Comparison of ENCODE assay signal across 20 cellular contexts in genomic region chr7:34471844-34472243, GRCh38.
DNase-seq lines count a peak whose midpoint lies in the region; ATAC-seq and TF ChIP-seq lines count a peak whose summit lies in the region.
"Had no signal": no experiment of that assay in that cellular context is flagged by ENCODE, and none has a peak within 500 bp of the region (broad histone marks: within the 10 kb centered on the region; RNA-seq: fewer than 3 reads in every experiment).

No MANE protein-coding gene starts in this region.

- H3K4me3 Mint-ChIP-seq in activated CD4-positive, alpha-beta T cell treated with anti-CD3 and anti-CD28 coated beads, Interleukin-2, amount 10 ng/mL, durations not matched to agents 24 days and 14 days = no peak overlapping the region
- no peak overlapping the region for H3K4me3 Mint-ChIP-seq in WTC11
- no peak overlapping the region for H3K4me3 Mint-ChIP-seq in neural progenitor cell
- H3K4me3 Mint-ChIP-seq: GM23338 had no signal

- H4K20me1 ChIP-seq in neural progenitor cell (ENCODE audit: low read depth) = no peaks in the 10 kb centered on the region
- H4K20me1 ChIP-seq: BLaER1 treated with 17β-estradiol and CSF1 and Interleukin-3, amounts not matched to agents 10 nM and 100 nM had no signal

- no peaks in the 10 kb centered on the region for H3F3A ChIP-seq in neural progenitor cell (ENCODE audit: low read depth)

- H3K4me3 ChIP-seq in neural progenitor cell = no peak overlapping the region
- no peak overlapping the region for H3K4me3 ChIP-seq in mucosa of descending colon
- H3K4me3 ChIP-seq: BLaER1 treated with 17β-estradiol and CSF1 and Interleukin-3, amounts not matched to agents 10 nM and 100 nM; GM23338 had no signal

- no peak for TF ChIP-seq CTCF in WTC11 (IDR thresholded peaks at IDR 0.05)
- TF ChIP-seq CTCF in foreskin keratinocyte (conservative IDR thresholded peaks at IDR 0.05) = no peak
- TF ChIP-seq CTCF in neural progenitor cell (IDR thresholded peaks at IDR 0.05) = peak; percentile 6
- no peak for TF ChIP-seq CTCF in mucosa of descending colon (IDR thresholded peaks at IDR 0.05)

- H3K4me1 Mint-ChIP-seq in activated CD4-positive, alpha-beta T cell treated with anti-CD3 and anti-CD28 coated beads, Interleukin-2, amount 10 ng/mL, durations not matched to agents 24 days and 14 days = no peaks in the 10 kb centered on the region
- H3K4me1 Mint-ChIP-seq in WTC11 = no peaks in the 10 kb centered on the region
- no peaks in the 10 kb centered on the region for H3K4me1 Mint-ChIP-seq in neural progenitor cell
- H3K4me1 Mint-ChIP-seq: CD4-positive, alpha-beta memory T cell; GM23338 had no signal

- H3K9ac ChIP-seq in neural progenitor cell = no peak overlapping the region
- H3K9ac ChIP-seq: BLaER1 treated with 17β-estradiol and CSF1 and Interleukin-3, amounts not matched to agents 10 nM and 100 nM had no signal

- H3K27ac ChIP-seq in foreskin keratinocyte = no peak overlapping the region
- H3K27ac ChIP-seq in neural progenitor cell = no peak overlapping the region
- H3K27ac ChIP-seq: 22Rv1; BLaER1 treated with 17β-estradiol and CSF1 and Interleukin-3, amounts not matched to agents 10 nM and 100 nM had no signal

- peak; percentile 52 for ATAC-seq in WTC11
- ATAC-seq in foreskin keratinocyte = peak; percentile 18
- no peak for ATAC-seq in mucosa of descending colon
- ATAC-seq: GM23338 had no signal

- no peaks in the 10 kb centered on the region for H3K9me3 ChIP-seq in neural progenitor cell (ENCODE audit: low read depth)
- H3K9me3 ChIP-seq in mucosa of descending colon = peaks cover 13% of the 10 kb centered on the region
- H3K9me3 ChIP-seq: BE2C had no signal

- POLR2A ChIA-PET in WTC11 (lab: Charles Lee) = no interaction called here

- no peak overlapping the region for H3K4me2 ChIP-seq in neural progenitor cell
- H3K4me2 ChIP-seq: BLaER1 treated with 17β-estradiol and CSF1 and Interleukin-3, amounts not matched to agents 10 nM and 100 nM; GM23338 had no signal

- no peaks in the 10 kb centered on the region for H3K27me3 Mint-ChIP-seq in activated CD4-positive, alpha-beta T cell treated with anti-CD3 and anti-CD28 coated beads, Interleukin-2, amount 10 ng/mL, durations not matched to agents 24 days and 14 days
- H3K27me3 Mint-ChIP-seq in WTC11 (ENCODE audit: low read depth) = no peaks in the 10 kb centered on the region
- H3K27me3 Mint-ChIP-seq in neural progenitor cell (ENCODE audit: insufficient read depth, low read depth) = no peaks in the 10 kb centered on the region
- H3K27me3 Mint-ChIP-seq: CD4-positive, alpha-beta memory T cell had no signal

- intact Hi-C loops in activated CD4-positive, alpha-beta T cell treated with anti-CD3 and anti-CD28 coated beads, Interleukin-2, amount 10 ng/mL, durations not matched to agents 24 days and 14 days (cut with micrococcal nuclease) = loop anchor here (10.0 kb wide), 1 partner anchor 57 kb away; no protein-coding TSS in a partner anchor
- intact Hi-C loops in mucosa of descending colon (cut with DNase I, micrococcal nuclease) (no loop called here), posterior cingulate gyrus (cut with DNase I) (no loop called here)

- DNase-seq in activated CD4-positive, alpha-beta T cell treated with anti-CD3 and anti-CD28 coated beads, Interleukin-2, amount 10 ng/mL, durations not matched to agents 24 days and 14 days = peak; percentile 17
- DNase-seq in activated CD4-positive, alpha-beta T cell treated with anti-CD3 and anti-CD28 coated beads for 48 hours = no peak
- DNase-seq in WTC11 (ENCODE audit: low spot score) = peak; percentile 18
- no peak for DNase-seq in foreskin keratinocyte
- DNase-seq in neural progenitor cell (ENCODE audit: low spot score) = no peak
- DNase-seq in mucosa of descending colon = no peak
- DNase-seq in posterior cingulate gyrus = no peak
- DNase-seq in AG08395 (ENCODE audit: low spot score) = no peak
- DNase-seq: AML-193; BE2C; Calu3; CD4-positive, alpha-beta memory T cell; COR-L47; DMS53; DMS79 treated with DMSO at 0.1 percent for 48 hours; GF-D8; HCEC 1CT had no signal

- H2AFZ ChIP-seq in neural progenitor cell (replicated peaks) = no peak overlapping the region
- H2AFZ ChIP-seq: GM23338 had no signal

- peaks cover 4% of the 10 kb centered on the region for H3K9me3 Mint-ChIP-seq in activated CD4-positive, alpha-beta T cell treated with anti-CD3 and anti-CD28 coated beads, Interleukin-2, amount 10 ng/mL, durations not matched to agents 24 days and 14 days
- H3K9me3 Mint-ChIP-seq in WTC11 (peaks cover 15% of the 10 kb centered on the region), neural progenitor cell (peaks cover 11% of the 10 kb centered on the region)

- CTCF ChIA-PET in WTC11 (lab: Charles Lee) = interaction anchor here (1.5 kb wide), 1 partner anchor 151 kb away, joined by 9 read pairs; no protein-coding TSS in a partner anchor

- no peak overlapping the region for H3K27ac Mint-ChIP-seq in activated CD4-positive, alpha-beta T cell treated with anti-CD3 and anti-CD28 coated beads, Interleukin-2, amount 10 ng/mL, durations not matched to agents 24 days and 14 days
- H3K27ac Mint-ChIP-seq in WTC11 (no peak overlapping the region), neural progenitor cell (no peak overlapping the region)
- H3K27ac Mint-ChIP-seq: CD4-positive, alpha-beta memory T cell; GM23338 had no signal

- no peaks in the 10 kb centered on the region for H3K27me3 ChIP-seq in foreskin keratinocyte
- H3K27me3 ChIP-seq in neural progenitor cell = no peaks in the 10 kb centered on the region
- H3K27me3 ChIP-seq: BE2C; BLaER1 treated with 17β-estradiol and CSF1 and Interleukin-3, amounts not matched to agents 10 nM and 100 nM had no signal

- H3K79me2 ChIP-seq in neural progenitor cell (ENCODE audit: low read depth) = no peaks in the 10 kb centered on the region

- no peaks in the 10 kb centered on the region for H3K36me3 ChIP-seq in neural progenitor cell
- no peaks in the 10 kb centered on the region for H3K36me3 ChIP-seq in mucosa of descending colon (ENCODE audit: low read depth)
- H3K36me3 ChIP-seq: BE2C; BLaER1 treated with 17β-estradiol and CSF1 and Interleukin-3, amounts not matched to agents 10 nM and 100 nM had no signal

- no peaks in the 10 kb centered on the region for H3K36me3 Mint-ChIP-seq in activated CD4-positive, alpha-beta T cell treated with anti-CD3 and anti-CD28 coated beads, Interleukin-2, amount 10 ng/mL, durations not matched to agents 24 days and 14 days (ENCODE audit: low read depth)
- H3K36me3 Mint-ChIP-seq in WTC11 (peaks cover 5% of the 10 kb centered on the region; the same call in 1 of the 2 replicates), neural progenitor cell (no peaks in the 10 kb centered on the region)
- H3K36me3 Mint-ChIP-seq: CD4-positive, alpha-beta memory T cell had no signal

- no peaks in the 10 kb centered on the region for H3K4me1 ChIP-seq in foreskin keratinocyte
- no peaks in the 10 kb centered on the region for H3K4me1 ChIP-seq in neural progenitor cell
- no peaks in the 10 kb centered on the region for H3K4me1 ChIP-seq in mucosa of descending colon (ENCODE audit: low read depth)
- H3K4me1 ChIP-seq: BE2C; BLaER1 treated with 17β-estradiol and CSF1 and Interleukin-3, amounts not matched to agents 10 nM and 100 nM had no signal

TF ChIP-seq in WTC11, 78 proteins besides CTCF, POLR2A, EP300 and RAD21 (continues in another document):
- TF ChIP-seq IRF1 (CRISPR knock-in tag; IDR thresholded peaks at IDR 0.05) (no peak), USF1 (CRISPR knock-in tag; IDR thresholded peaks at IDR 0.05) (no peak), USF2 (CRISPR knock-in tag; IDR thresholded peaks at IDR 0.05) (no peak), ZNF512 (CRISPR knock-in tag; IDR thresholded peaks at IDR 0.05; ENCODE audit: borderline replicate concordance) (no peak), ZMAT4 (CRISPR knock-in tag; IDR thresholded peaks at IDR 0.05) (no peak), GTF2I (CRISPR knock-in tag; conservative IDR thresholded peaks at IDR 0.05) (no peak)

Comparison
In these comparisons a context has a peak if more than half of its experiments do, and no peak if none do; other contexts are left out.
1. DNase-seq: peak in activated CD4-positive, alpha-beta T cell treated with anti-CD3 and anti-CD28 coated beads, Interleukin-2, amount 10 ng/mL, durations not matched to agents 24 days and 14 days (single experiment) and WTC11 (single experiment); none in activated CD4-positive, alpha-beta T cell treated with anti-CD3 and anti-CD28 coated beads for 48 hours (single experiment), foreskin keratinocyte (0 of 2), neural progenitor cell (single experiment), mucosa of descending colon (0 of 3), posterior cingulate gyrus (0 of 10) and AG08395 (single experiment).